In genomic region chr16:70511833-70512232, GRCh38 we compare ENCODE assay signal across 29 cellular contexts.
"Had no signal": no experiment of that assay in that cellular context is flagged by ENCODE, and none has a peak within 500 bp of the region (broad histone marks: within the 10 kb centered on the region; RNA-seq: fewer than 3 reads in every experiment).

No MANE protein-coding gene starts in this region.

- DNase-seq: activated CD4-positive, alpha-beta T cell treated with anti-CD3 and anti-CD28 coated beads for 4 hours; activated CD4-positive, alpha-beta T cell treated with anti-CD3 and anti-CD28 coated beads, Interleukin-2, amount 10 ng/mL, durations not matched to agents 7 days and 5 days; activated CD4-positive, alpha-beta T cell treated with anti-CD3 and anti-CD28 coated beads, Interleukin-2, amount 50 U/mL, for 48 hours; activated CD4-positive, CD25-positive, alpha-beta regulatory T cell; activated CD4-positive, CD25-positive, alpha-beta regulatory T cell treated with anti-CD3 and anti-CD28 coated beads, Interleukin-2, amount 50 U/mL, for 72 hours; activated CD8-positive, alpha-beta memory T cell treated with anti-CD3 and anti-CD28 coated beads, Interleukin-2, amount 10 ng/mL, durations not matched to agents 7 days and 5 days; activated CD8-positive, alpha-beta memory T cell treated with anti-CD3 and anti-CD28 coated beads, Interleukin-2, amount 50 U/mL, for 4 hours; activated CD8-positive, alpha-beta T cell treated with anti-CD3 and anti-CD28 coated beads, Interleukin-2, amount 10 ng/mL, durations not matched to agents 7 days and 5 days; activated gamma-delta T cell; activated naive CD4-positive, alpha-beta T cell; activated naive CD4-positive, alpha-beta T cell treated with anti-CD3 and anti-CD28 coated beads, Interleukin-2, amount 10 ng/mL, durations not matched to agents 7 days and 5 days; activated naive CD8-positive, alpha-beta T cell treated with anti-CD3 and anti-CD28 coated beads, Interleukin-2, amount 10 ng/mL, durations not matched to agents 7 days and 5 days; activated T-cell treated with anti-CD3 and anti-CD28 coated beads, Interleukin-2, amount 50 U/mL, for 1 hour; activated T-cell treated with anti-CD3 and anti-CD28 coated beads, Interleukin-2, amount 50 U/mL, for 72 hours; brain microvascular endothelial cell; cortex of kidney; dermis blood vessel endothelial cell; effector CD4-positive, alpha-beta T cell; effector memory CD8-positive, alpha-beta T cell; glutamatergic neuron; heart left ventricle; T-helper 1 cell; T-helper 17 cell; T1000; WERI-Rb-1 had no signal

- H3K27me3 Mint-ChIP-seq: activated CD4-positive, alpha-beta T cell treated with anti-CD3 and anti-CD28 coated beads, Interleukin-2, amount 10 ng/mL, durations not matched to agents 7 days and 5 days; activated CD8-positive, alpha-beta memory T cell treated with anti-CD3 and anti-CD28 coated beads, Interleukin-2, amount 10 ng/mL, durations not matched to agents 7 days and 5 days; activated naive CD4-positive, alpha-beta T cell treated with anti-CD3 and anti-CD28 coated beads, Interleukin-2, amount 10 ng/mL, durations not matched to agents 7 days and 5 days; activated naive CD8-positive, alpha-beta T cell treated with anti-CD3 and anti-CD28 coated beads, Interleukin-2, amount 10 ng/mL, durations not matched to agents 7 days and 5 days; central memory CD8-positive, alpha-beta T cell; effector memory CD8-positive, alpha-beta T cell; T-helper 17 cell had no signal

- H3K4me3 Mint-ChIP-seq: activated CD4-positive, alpha-beta T cell treated with anti-CD3 and anti-CD28 coated beads, Interleukin-2, amount 10 ng/mL, durations not matched to agents 7 days and 5 days; activated CD8-positive, alpha-beta memory T cell treated with anti-CD3 and anti-CD28 coated beads, Interleukin-2, amount 10 ng/mL, durations not matched to agents 7 days and 5 days; activated CD8-positive, alpha-beta T cell treated with anti-CD3 and anti-CD28 coated beads, Interleukin-2, amount 10 ng/mL, durations not matched to agents 7 days and 5 days; activated naive CD4-positive, alpha-beta T cell treated with anti-CD3 and anti-CD28 coated beads, Interleukin-2, amount 10 ng/mL, durations not matched to agents 7 days and 5 days; activated naive CD8-positive, alpha-beta T cell treated with anti-CD3 and anti-CD28 coated beads, Interleukin-2, amount 10 ng/mL, durations not matched to agents 7 days and 5 days; activated T-cell treated with anti-CD3 and anti-CD28 coated beads, Interleukin-2, amount 50 U/mL, for 72 hours; central memory CD8-positive, alpha-beta T cell; effector memory CD8-positive, alpha-beta T cell; T-helper 17 cell; T-helper 2 cell treated with Interferon-gamma antibody and Interleukin-4, amounts not matched to agents 5 μg/mL and 100 μg/mL, for 36 hours had no signal

- H3K27ac ChIP-seq: brain microvascular endothelial cell, heart left ventricle, hepatocyte, WERI-Rb-1 had no signal

- H3K4me3 ChIP-seq: heart left ventricle, hepatocyte had no signal

- H3K9me3 Mint-ChIP-seq: activated CD4-positive, alpha-beta T cell treated with anti-CD3 and anti-CD28 coated beads, Interleukin-2, amount 10 ng/mL, durations not matched to agents 7 days and 5 days; activated naive CD4-positive, alpha-beta T cell treated with anti-CD3 and anti-CD28 coated beads, Interleukin-2, amount 10 ng/mL, durations not matched to agents 7 days and 5 days; activated naive CD4-positive, alpha-beta T cell treated with anti-CD3 and anti-CD28 coated beads, Interleukin-2, amount 50 U/mL, for 72 hours; activated naive CD8-positive, alpha-beta T cell treated with anti-CD3 and anti-CD28 coated beads, Interleukin-2, amount 10 ng/mL, durations not matched to agents 7 days and 5 days; activated T-cell treated with anti-CD3 and anti-CD28 coated beads, Interleukin-2, amount 50 U/mL, for 72 hours; central memory CD8-positive, alpha-beta T cell; effector memory CD8-positive, alpha-beta T cell; T-helper 2 cell treated with Interferon-gamma antibody and Interleukin-4, amounts not matched to agents 5 μg/mL and 100 μg/mL, for 36 hours had no signal

- H3K36me3 Mint-ChIP-seq: activated naive CD4-positive, alpha-beta T cell treated with anti-CD3 and anti-CD28 coated beads, Interleukin-2, amount 50 U/mL, for 72 hours had no signal

- H3K27me3 ChIP-seq: brain microvascular endothelial cell, heart left ventricle, hepatocyte had no signal

- H3K9me3 ChIP-seq: heart left ventricle had no signal

- ATAC-seq: activated CD8-positive, alpha-beta memory T cell treated with anti-CD3 and anti-CD28 coated beads, Interleukin-2, amount 10 ng/mL, durations not matched to agents 7 days and 5 days; activated CD8-positive, alpha-beta T cell treated with anti-CD3 and anti-CD28 coated beads, Interleukin-2, amount 10 ng/mL, durations not matched to agents 7 days and 5 days; effector memory CD8-positive, alpha-beta T cell; heart left ventricle; T-helper 17 cell had no signal

- H3K27ac Mint-ChIP-seq: activated CD4-positive, alpha-beta T cell treated with anti-CD3 and anti-CD28 coated beads, Interleukin-2, amount 10 ng/mL, durations not matched to agents 7 days and 5 days; activated CD8-positive, alpha-beta memory T cell treated with anti-CD3 and anti-CD28 coated beads, Interleukin-2, amount 10 ng/mL, durations not matched to agents 7 days and 5 days; activated CD8-positive, alpha-beta T cell treated with anti-CD3 and anti-CD28 coated beads, Interleukin-2, amount 10 ng/mL, durations not matched to agents 7 days and 5 days; activated naive CD4-positive, alpha-beta T cell treated with anti-CD3 and anti-CD28 coated beads, Interleukin-2, amount 10 ng/mL, durations not matched to agents 7 days and 5 days; activated naive CD4-positive, alpha-beta T cell treated with anti-CD3 and anti-CD28 coated beads, Interleukin-2, amount 50 U/mL, for 72 hours; activated naive CD8-positive, alpha-beta T cell treated with anti-CD3 and anti-CD28 coated beads, Interleukin-2, amount 10 ng/mL, durations not matched to agents 7 days and 5 days; activated T-cell treated with anti-CD3 and anti-CD28 coated beads, Interleukin-2, amount 50 U/mL, for 72 hours; effector memory CD8-positive, alpha-beta T cell; T-helper 17 cell; T-helper 2 cell treated with Interferon-gamma antibody and Interleukin-4, amounts not matched to agents 5 μg/mL and 100 μg/mL, for 36 hours had no signal
